9 cellular contexts compared by ENCODE assay signal in the genomic region with DNA sequence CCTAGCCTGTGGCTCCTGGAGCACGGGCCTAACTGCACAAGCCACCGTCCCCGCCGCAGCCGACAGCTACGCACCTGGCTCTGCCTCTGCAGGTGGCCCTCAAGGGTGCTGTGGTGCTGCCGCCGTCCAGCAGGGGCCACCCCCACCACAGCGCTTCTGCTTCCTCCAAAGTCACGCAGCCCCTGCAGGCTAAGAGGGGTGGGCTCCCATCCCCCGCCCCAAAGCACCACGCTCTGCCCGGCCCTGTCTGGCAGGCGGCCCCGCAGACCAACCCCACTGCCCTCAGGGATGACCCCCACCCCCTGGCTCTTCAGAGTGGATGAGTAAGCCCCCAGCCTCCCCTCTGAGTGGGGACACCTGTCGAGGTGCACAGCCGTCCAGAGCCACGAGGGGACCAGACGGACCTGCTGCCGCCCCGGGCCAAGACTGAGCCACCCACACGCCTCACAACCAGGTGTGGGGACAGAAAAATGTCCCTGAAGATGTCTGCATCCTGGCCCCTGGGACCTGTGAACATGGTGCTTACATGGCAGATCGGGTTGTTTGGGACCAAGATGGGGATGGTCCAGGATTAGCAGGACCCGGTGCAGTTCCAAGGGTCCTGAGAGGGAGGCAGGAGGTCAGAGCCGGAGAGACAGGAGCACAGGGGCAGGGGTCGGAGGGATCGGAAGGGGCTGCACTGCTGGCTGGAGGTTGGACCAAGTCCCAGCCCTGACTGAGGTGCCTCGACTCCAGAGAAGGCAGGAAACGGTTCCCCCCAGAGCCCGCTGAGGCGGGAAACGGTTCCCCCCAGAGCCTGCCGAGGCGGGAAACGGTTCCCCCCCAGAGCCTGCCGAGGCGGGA. TPM values are rescaled to one million over a fixed set of nuclear protein-coding genes. Genes with fewer than 3 reads are reported as not detected.
DNase-seq lines count a peak whose midpoint lies in the region; ATAC-seq and TF ChIP-seq lines count a peak whose summit lies in the region.
"Had no signal": no experiment of that assay in that cellular context is flagged by ENCODE, and none has a peak within 500 bp of the region (broad histone marks: within the 10 kb centered on the region; RNA-seq: fewer than 3 reads in every experiment).

No MANE protein-coding gene starts in this region.

- no peak for ATAC-seq in central memory CD8-positive, alpha-beta T cell (replicated peaks; ENCODE audit: extremely low read depth, poor library complexity, severe bottlenecking)
- peak in 1 of 2 donors; percentile 12 for ATAC-seq in natural killer cell treated with Interleukin-12 subunit alpha and Interleukin-12 subunit beta and Interleukin-15 and Interleukin-18, amount 100 ng/mL, for 72 hours

- H3K27me3 Mint-ChIP-seq in central memory CD8-positive, alpha-beta T cell = no peaks in the 10 kb centered on the region
- no peaks in the 10 kb centered on the region for H3K27me3 Mint-ChIP-seq in natural killer cell treated with Interleukin-12 subunit alpha and Interleukin-12 subunit beta and Interleukin-15 and Interleukin-18, amount 100 ng/mL, for 72 hours

- TF ChIP-seq EP300 in Ishikawa (IDR thresholded peaks at IDR 0.05; ENCODE audit: borderline replicate concordance) = no peak

- H3K9me3 Mint-ChIP-seq in central memory CD8-positive, alpha-beta T cell = no peaks in the 10 kb centered on the region
- no peaks in the 10 kb centered on the region for H3K9me3 Mint-ChIP-seq in natural killer cell treated with Interleukin-12 subunit alpha and Interleukin-12 subunit beta and Interleukin-15 and Interleukin-18, amount 100 ng/mL, for 72 hours

- TF ChIP-seq RAD21 in Ishikawa (IDR thresholded peaks at IDR 0.05; ENCODE audit: low read depth) = no peak

- peaks cover 15% of the 10 kb centered on the region for H3K4me1 Mint-ChIP-seq in central memory CD8-positive, alpha-beta T cell
- H3K4me1 Mint-ChIP-seq in natural killer cell treated with Interleukin-12 subunit alpha and Interleukin-12 subunit beta and Interleukin-15 and Interleukin-18, amount 100 ng/mL, for 72 hours (ENCODE audit: low read depth in 2 of 2) = peaks cover 20% of the 10 kb centered on the region in 2 donors

- H3K4me3 Mint-ChIP-seq in central memory CD8-positive, alpha-beta T cell = peak overlapping the region; percentile 4
- peak overlapping the region; percentile 12 for H3K4me3 Mint-ChIP-seq in natural killer cell treated with Interleukin-12 subunit alpha and Interleukin-12 subunit beta and Interleukin-15 and Interleukin-18, amount 100 ng/mL, for 72 hours

- H3K36me3 Mint-ChIP-seq in central memory CD8-positive, alpha-beta T cell (ENCODE audit: insufficient read depth) = peaks cover 26% of the 10 kb centered on the region
- peaks cover 4% of the 10 kb centered on the region for H3K36me3 Mint-ChIP-seq in natural killer cell treated with Interleukin-12 subunit alpha and Interleukin-12 subunit beta and Interleukin-15 and Interleukin-18, amount 100 ng/mL, for 72 hours

- DNase-seq in DMS53 treated with DMSO at 0.1 percent for 48 hours (lab: John Stamatoyannopoulos, UW; ENCODE audit: unreplicated experiment) = peak; percentile 64
- DNase-seq in central memory CD8-positive, alpha-beta T cell (ENCODE audit: low spot score in 2 of 2) = no peak
- peak; percentile 59 for DNase-seq in natural killer cell treated with Interleukin-12 subunit alpha and Interleukin-12 subunit beta and Interleukin-15 and Interleukin-18, amount 100 ng/mL, for 72 hours (ENCODE audit: low spot score)
- no peak for DNase-seq in stimulated activated CD4-positive, alpha-beta T cell treated with anti-CD3 and anti-CD28 coated beads, Interleukin-1b, Interleukin-23, amount 100 ng/mL, for 48 hours
- DNase-seq in cerebellum (ENCODE audit: low spot score) = no peak
- no peak for DNase-seq in GM20000 (ENCODE audit: low spot score)
- DNase-seq in NCI-H2227 treated with DMSO at 0.1 percent for 48 hours (lab: John Stamatoyannopoulos, UW) = no peak
- DNase-seq: NCI-H226 had no signal

- TF ChIP-seq CTCF in GM20000 (IDR thresholded peaks at IDR 0.05; ENCODE audit: extremely low read depth, missing control alignments) = no peak

- H3K27ac Mint-ChIP-seq in central memory CD8-positive, alpha-beta T cell (ENCODE audit: low read depth) = peak overlapping the region; percentile 44
- H3K27ac Mint-ChIP-seq in natural killer cell treated with Interleukin-12 subunit alpha and Interleukin-12 subunit beta and Interleukin-15 and Interleukin-18, amount 100 ng/mL, for 72 hours = no peak overlapping the region

TF ChIP-seq in Ishikawa, 13 proteins besides CTCF, POLR2A, EP300 and RAD21:
- TF ChIP-seq NFIC (IDR thresholded peaks at IDR 0.05) (no peak), ZBTB7A (IDR thresholded peaks at IDR 0.05; ENCODE audit: low read depth) (0 out of 2 replicates have a peak, but pooled peaks have one; percentile 38)
TF ChIP-seq in Ishikawa: peak in this region for 1.

RNA-seq across cellular contexts. Expression of a gene that starts 9.0 kb away (rescaled TPM):
- 100 to 1,000 TPM in 1 of 2 donors, 10 to 100 TPM in 1; 70.6 to 161 TPM for total RNA-seq in natural killer cell treated with Interleukin-12 subunit alpha and Interleukin-12 subunit beta and Interleukin-15 and Interleukin-18, amount 100 ng/mL, for 72 hours
- total RNA-seq in cerebellum = 16.2 TPM

RNA-seq across cellular contexts. Expression of a gene that starts 11.9 kb away (rescaled TPM):
- 10 to 100 TPM; 17.2 to 19.9 TPM for total RNA-seq in natural killer cell treated with Interleukin-12 subunit alpha and Interleukin-12 subunit beta and Interleukin-15 and Interleukin-18, amount 100 ng/mL, for 72 hours
- total RNA-seq in cerebellum = 23.4 TPM

RNA-seq across cellular contexts. Expression of a gene that starts 19.5 kb away (rescaled TPM):
- total RNA-seq in natural killer cell treated with Interleukin-12 subunit alpha and Interleukin-12 subunit beta and Interleukin-15 and Interleukin-18, amount 100 ng/mL, for 72 hours = not detected
- total RNA-seq in cerebellum = not detected

Comparison
In these comparisons a context has a peak if more than half of its experiments do, and no peak if none do; other contexts are left out.
1. DNase-seq: peak in DMS53 treated with DMSO at 0.1 percent for 48 hours (single experiment) and natural killer cell treated with Interleukin-12 subunit alpha and Interleukin-12 subunit beta and Interleukin-15 and Interleukin-18, amount 100 ng/mL, for 72 hours (single experiment); none in central memory CD8-positive, alpha-beta T cell (0 of 2), stimulated activated CD4-positive, alpha-beta T cell treated with anti-CD3 and anti-CD28 coated beads, Interleukin-1b, Interleukin-23, amount 100 ng/mL, for 48 hours (single experiment), cerebellum (single experiment), GM20000 (single experiment) and NCI-H2227 treated with DMSO at 0.1 percent for 48 hours (single experiment).